ENCODE assay signal across 11 cellular contexts in genomic region chr2:48328159-48328816, GRCh38. TPM values are rescaled to one million over a fixed set of nuclear protein-coding genes. Genes with fewer than 3 reads are reported as not detected.
A peak's percentile ranks its signal among the peaks of the same experiment; 100 is the strongest.
DNase-seq lines count a peak whose midpoint lies in the region; ATAC-seq, FAIRE-seq and TF ChIP-seq lines count a peak whose summit lies in the region.
"Had no signal": no experiment of that assay in that cellular context is flagged by ENCODE, and none has a peak within 500 bp of the region (broad histone marks: within the 10 kb centered on the region; RNA-seq: fewer than 3 reads in every experiment).

No MANE protein-coding gene starts in this region.

- H3K4me1 ChIP-seq in endodermal cell (ENCODE audit: control insufficient read depth, insufficient read depth, low read length) (no peaks in the 10 kb centered on the region), body of pancreas (no peaks in the 10 kb centered on the region), esophagus muscularis mucosa (peaks cover 3 to 32% (median 14%) of the 10 kb centered on the region in 4 donors)

- H3K9ac ChIP-seq in endodermal cell (ENCODE audit: extremely low read depth, low read length, poor library complexity, severe bottlenecking), result no peak overlapping the region

- FAIRE-seq in GM18507 (lab: Jason Lieb, UNC), result peak; percentile 26

- H3K27ac ChIP-seq in endodermal cell (ENCODE audit: low read depth, low read length), result peak overlapping the region; percentile 87
- H3K27ac ChIP-seq in body of pancreas, result no peak overlapping the region
- H3K27ac ChIP-seq in esophagus muscularis mucosa (replicated peaks in 1 of 4), result no peak overlapping the region
- H3K27ac ChIP-seq: lower lobe of right lung had no signal

- H3K27me3 ChIP-seq in endodermal cell (ENCODE audit: control insufficient read depth, insufficient read depth, low read length, poor library complexity, severe bottlenecking) (no peaks in the 10 kb centered on the region), body of pancreas (no peaks in the 10 kb centered on the region), esophagus muscularis mucosa (no peaks in the 10 kb centered on the region)

- ATAC-seq in GM21381 (IDR thresholded peaks at IDR 0.05; ENCODE audit: unreplicated experiment), result peak; percentile 53
- ATAC-seq in HG03354 (IDR thresholded peaks at IDR 0.05; ENCODE audit: poor library complexity, severe bottlenecking, unreplicated experiment), result peak; percentile 80
- ATAC-seq in body of pancreas, result no peak

- 94 to 100% methylated on average over 1 of the region's 3 CpGs for WGBS in endodermal cell (ENCODE audit: insufficient coverage in 1 of 2, insufficient read length in 1 of 2), 2 experiments
- 54 to 77% methylated on average over 3 of the region's 3 CpGs for WGBS in body of pancreas, 2 donors
- WGBS in esophagus muscularis mucosa, result 60% methylated on average over 3 of the region's 3 CpGs

- no peaks in the 10 kb centered on the region for H3K27me3 Mint-ChIP-seq in endodermal cell (ENCODE audit: insufficient read depth)
- no peaks in the 10 kb centered on the region for H3K27me3 Mint-ChIP-seq in T-helper 2 cell treated with Interferon-gamma antibody and Interleukin-4, amounts not matched to agents 5 μg/mL and 100 μg/mL, for 36 hours (ENCODE audit: low read depth)

- TF ChIP-seq POLR2A in body of pancreas (IDR thresholded peaks at IDR 0.05) (no peak), esophagus muscularis mucosa (IDR thresholded peaks at IDR 0.05; ENCODE audit: low read depth) (no peak)

- intact Hi-C loops in body of pancreas (cut with DNase I), result no loop called here
- intact Hi-C loops in esophagus muscularis mucosa (cut with DNase I), result no loop called here

- H3K4me3 ChIP-seq in endodermal cell (ENCODE audit: low read length) (no peak overlapping the region), body of pancreas (no peak overlapping the region), esophagus muscularis mucosa (no peak overlapping the region)
- H3K4me3 ChIP-seq: lower lobe of right lung had no signal

- no peak for DNase-seq in GM18507 (ENCODE audit: extremely low spot score, insufficient read length, low read depth)
- no peak for DNase-seq in endodermal cell
- no peak for DNase-seq in T-helper 2 cell treated with Interferon-gamma antibody and Interleukin-4, amounts not matched to agents 5 μg/mL and 100 μg/mL, for 36 hours (ENCODE audit: low spot score)
- DNase-seq in RKO (ENCODE audit: low spot score), result no peak
- DNase-seq in body of pancreas, result no peak
- no peak for DNase-seq in esophagus muscularis mucosa (ENCODE audit: extremely low spot score)
- DNase-seq: lower lobe of right lung, NCI-H1694, trophoblast cell had no signal

- no peaks in the 10 kb centered on the region for H3K9me3 Mint-ChIP-seq in endodermal cell
- H3K9me3 Mint-ChIP-seq in T-helper 2 cell treated with Interferon-gamma antibody and Interleukin-4, amounts not matched to agents 5 μg/mL and 100 μg/mL, for 36 hours, result peaks cover 3% of the 10 kb centered on the region

- H3K9me3 ChIP-seq in endodermal cell (ENCODE audit: control insufficient read depth, low read length) (no peaks in the 10 kb centered on the region), body of pancreas (no peaks in the 10 kb centered on the region), esophagus muscularis mucosa (no peaks in the 10 kb centered on the region)
- H3K9me3 ChIP-seq: lower lobe of right lung had no signal

- peaks cover 20% of the 10 kb centered on the region for H3K4me1 Mint-ChIP-seq in endodermal cell
- peaks cover 57% of the 10 kb centered on the region for H3K4me1 Mint-ChIP-seq in T-helper 2 cell treated with Interferon-gamma antibody and Interleukin-4, amounts not matched to agents 5 μg/mL and 100 μg/mL, for 36 hours (ENCODE audit: low read depth)

- no peak overlapping the region for H3K4me3 Mint-ChIP-seq in endodermal cell
- H3K4me3 Mint-ChIP-seq in T-helper 2 cell treated with Interferon-gamma antibody and Interleukin-4, amounts not matched to agents 5 μg/mL and 100 μg/mL, for 36 hours, result no peak overlapping the region

- H3K36me3 ChIP-seq in endodermal cell (ENCODE audit: control insufficient read depth, insufficient read depth, low read length) (no peaks in the 10 kb centered on the region), body of pancreas (replicated peaks in 1 of 2; ENCODE audit: insufficient read depth in 1 of 2, low read depth in 2 of 2) (no peaks in the 10 kb centered on the region), esophagus muscularis mucosa (no peaks in the 10 kb centered on the region)
- H3K36me3 ChIP-seq: lower lobe of right lung had no signal

- H3K27ac Mint-ChIP-seq in endodermal cell, result no peak overlapping the region
- no peak overlapping the region for H3K27ac Mint-ChIP-seq in T-helper 2 cell treated with Interferon-gamma antibody and Interleukin-4, amounts not matched to agents 5 μg/mL and 100 μg/mL, for 36 hours

- no peaks in the 10 kb centered on the region for H3K36me3 Mint-ChIP-seq in endodermal cell (ENCODE audit: low read depth)
- H3K36me3 Mint-ChIP-seq in T-helper 2 cell treated with Interferon-gamma antibody and Interleukin-4, amounts not matched to agents 5 μg/mL and 100 μg/mL, for 36 hours (ENCODE audit: low read depth), result peaks cover 8% of the 10 kb centered on the region

- TF ChIP-seq EP300 in esophagus muscularis mucosa (IDR thresholded peaks at IDR 0.05), result no peak

- no peak for TF ChIP-seq CTCF in endodermal cell (conservative IDR thresholded peaks at IDR 0.05)
- TF ChIP-seq CTCF in body of pancreas (IDR thresholded peaks at IDR 0.05), result no peak
- TF ChIP-seq CTCF in esophagus muscularis mucosa (IDR thresholded peaks at IDR 0.05), result no peak

RNA-seq across cellular contexts. Expression of gene FOXN2, which starts 13.8 kb away (rescaled TPM):
- total RNA-seq in endodermal cell (10 to 100 TPM; 16.1 to 18.8 TPM), body of pancreas (10 to 100 TPM in 1 of 2 donors, 1 to 10 TPM in 1; 8.9 to 13.2 TPM), esophagus muscularis mucosa (10 to 100 TPM; 21.8 to 32.3 (median 25.5) TPM)
- 23.2 TPM for polyA plus RNA-seq in endodermal cell (2013, experiment 1 of 2)
- polyA plus RNA-seq in endodermal cell (2013, experiment 2 of 2), result 20.8 TPM
